In genomic region chr12:113329791-113330417, GRCh38 we compare ENCODE assay signal across 28 cellular contexts. TPM values are rescaled to one million over a fixed set of nuclear protein-coding genes. Genes with fewer than 3 reads are reported as not detected.
DNase-seq lines count a peak whose midpoint lies in the region; ATAC-seq and TF ChIP-seq lines count a peak whose summit lies in the region.
"Had no signal": no experiment of that assay in that cellular context is flagged by ENCODE, and none has a peak within 500 bp of the region (broad histone marks: within the 10 kb centered on the region; RNA-seq: fewer than 3 reads in every experiment).

No MANE protein-coding gene starts in this region.

- no peaks in the 10 kb centered on the region for H3K9me3 ChIP-seq in T-helper 17 cell (ENCODE audit: control insufficient read depth, low read length, poor library complexity, severe bottlenecking)
- H3K9me3 ChIP-seq in spleen: no peaks in the 10 kb centered on the region
- H3K9me3 ChIP-seq in testis: no peaks in the 10 kb centered on the region
- H3K9me3 ChIP-seq in transverse colon: no peaks in the 10 kb centered on the region
- H3K9me3 ChIP-seq: colonic mucosa, esophagus muscularis mucosa, heart right ventricle, right lobe of liver had no signal

- peak overlapping the region in 7 of 8 donors; percentile 8 to 71 (median 44) for H3K27ac ChIP-seq in spleen
- H3K27ac ChIP-seq in testis: no peak overlapping the region
- H3K27ac ChIP-seq in transverse colon: no peak overlapping the region
- H3K27ac ChIP-seq: colonic mucosa, foreskin keratinocyte, right lobe of liver, WERI-Rb-1 had no signal

- H3K36me3 ChIP-seq in spleen (peaks cover 0 to 82% (median 21%) of the 10 kb centered on the region in 6 donors), testis (ENCODE audit: low read depth, missing control alignments) (no peaks in the 10 kb centered on the region), transverse colon (no peaks in the 10 kb centered on the region)
- H3K36me3 ChIP-seq: colonic mucosa, WERI-Rb-1 had no signal

- TF ChIP-seq CTCF in spleen (IDR thresholded peaks at IDR 0.05 in 8 of 11, conservative IDR thresholded peaks at IDR 0.05 in 3 of 11): no peak
- TF ChIP-seq CTCF in testis (IDR thresholded peaks at IDR 0.05): no peak
- TF ChIP-seq CTCF in transverse colon (IDR thresholded peaks at IDR 0.05): no peak

- no peak for ATAC-seq in T-helper 17 cell
- ATAC-seq: effector memory CD8-positive, alpha-beta T cell; foreskin keratinocyte; right lobe of liver had no signal

- H3K4me3 ChIP-seq in spleen (no peak overlapping the region), testis (no peak overlapping the region), transverse colon (no peak overlapping the region)
- H3K4me3 ChIP-seq: colonic mucosa, esophagus muscularis mucosa, heart right ventricle, lung, right lobe of liver had no signal

- no peaks in the 10 kb centered on the region for H3K27me3 ChIP-seq in spleen (replicated peaks in 1 of 7)
- no peaks in the 10 kb centered on the region for H3K27me3 ChIP-seq in testis
- H3K27me3 ChIP-seq in transverse colon: no peaks in the 10 kb centered on the region
- H3K27me3 ChIP-seq: colonic mucosa, esophagus muscularis mucosa, foreskin keratinocyte, heart right ventricle, right lobe of liver had no signal

- CTCF ChIA-PET in activated naive CD4-positive, alpha-beta T cell treated with anti-CD3 and anti-CD28 coated beads for 36 hours (lab: Charles Lee): no interaction called here

- H3K4me3 Mint-ChIP-seq in activated naive CD4-positive, alpha-beta T cell treated with anti-CD3 and anti-CD28 coated beads for 36 hours: no peak overlapping the region
- no peak overlapping the region for H3K4me3 Mint-ChIP-seq in T-helper 17 cell
- H3K4me3 Mint-ChIP-seq in dendritic cell treated with granulocyte-macrophage colony-stimulating factor and Interleukin-4, amounts not matched to agents 40 ng/mL and 50 ng/mL, for 4 days: no peak overlapping the region
- H3K4me3 Mint-ChIP-seq: effector memory CD8-positive, alpha-beta T cell had no signal

- H3K36me3 Mint-ChIP-seq in activated naive CD4-positive, alpha-beta T cell treated with anti-CD3 and anti-CD28 coated beads for 36 hours (ENCODE audit: low read depth): peaks cover 40% of the 10 kb centered on the region
- H3K36me3 Mint-ChIP-seq in T-helper 17 cell (ENCODE audit: low read depth): peaks cover 15% of the 10 kb centered on the region
- H3K36me3 Mint-ChIP-seq in dendritic cell treated with granulocyte-macrophage colony-stimulating factor and Interleukin-4, amounts not matched to agents 40 ng/mL and 50 ng/mL, for 4 days (ENCODE audit: low read depth): peaks cover 100% of the 10 kb centered on the region

- WGBS in spleen, 5 donors: 93 to 100% (median 100%) methylated on average over 1 of the region's 1 CpG; no CpG with 5 or more reads in 1 of the 5 donors
- 95 to 100% methylated on average over 1 of the region's 1 CpG for WGBS in testis, 2 donors
- WGBS in transverse colon (ENCODE audit: low coverage in 1 of 2), 2 donors: 94% methylated on average over 1 of the region's 1 CpG; no CpG with 5 or more reads in 1 of the 2 donors

- no peak for TF ChIP-seq POLR2A in spleen (IDR thresholded peaks at IDR 0.05)
- TF ChIP-seq POLR2A in testis (IDR thresholded peaks at IDR 0.05): no peak
- TF ChIP-seq POLR2A in transverse colon (IDR thresholded peaks at IDR 0.05): no peak

- H3K27ac Mint-ChIP-seq in activated naive CD4-positive, alpha-beta T cell treated with anti-CD3 and anti-CD28 coated beads for 36 hours: peak overlapping the region; percentile 52
- H3K27ac Mint-ChIP-seq in T-helper 17 cell: peak overlapping the region; percentile 83
- H3K27ac Mint-ChIP-seq in dendritic cell treated with granulocyte-macrophage colony-stimulating factor and Interleukin-4, amounts not matched to agents 40 ng/mL and 50 ng/mL, for 4 days: peak overlapping the region; percentile 9

- H3K4me1 ChIP-seq in spleen: peaks cover 17 to 97% (median 59%) of the 10 kb centered on the region in 6 donors
- peaks cover 22% of the 10 kb centered on the region for H3K4me1 ChIP-seq in testis
- H3K4me1 ChIP-seq in transverse colon: peaks cover 0 to 17% (median 14%) of the 10 kb centered on the region in 4 donors
- H3K4me1 ChIP-seq: colonic mucosa, foreskin keratinocyte had no signal

- in situ Hi-C loops in transverse colon (cut with MboI; ENCODE audit: low pct_ligation_motif_present in 1 of 4, low pct_unique_long_range_greater_than_20kb in 1 of 4, low sequenced_read_pairs in 3 of 4): loop anchor here in 1 of 4 donors (25.0 kb wide), 1 partner anchor 143 kb away; the partner anchor contains the start of genes DDX54 and RITA1

- intact Hi-C loops in activated naive CD4-positive, alpha-beta T cell treated with anti-CD3 and anti-CD28 coated beads for 36 hours (cut with micrococcal nuclease): loop anchor here (5.0 kb wide), 2 partner anchors 92 to 632 kb away; partner anchors contain the start of gene SDSL
- intact Hi-C loops in dendritic cell treated with granulocyte-macrophage colony-stimulating factor and Interleukin-4, amounts not matched to agents 40 ng/mL and 50 ng/mL, for 4 days (cut with micrococcal nuclease): no loop called here
- intact Hi-C loops in spleen (cut with DNase I; ENCODE audit: low total_unique reads) (loop anchor here (10.0 kb wide), 1 partner anchor 95 kb away; the partner anchor contains the start of gene SDSL), testis (cut with DNase I; ENCODE audit: low total_unique reads) (no loop called here), transverse colon (cut with DNase I; ENCODE audit: low total_unique reads) (no loop called here)

- TF ChIP-seq EP300 in transverse colon (IDR thresholded peaks at IDR 0.05; ENCODE audit: low read depth): no peak

- H3K9me3 Mint-ChIP-seq in activated naive CD4-positive, alpha-beta T cell treated with anti-CD3 and anti-CD28 coated beads for 36 hours: no peaks in the 10 kb centered on the region
- no peaks in the 10 kb centered on the region for H3K9me3 Mint-ChIP-seq in dendritic cell treated with granulocyte-macrophage colony-stimulating factor and Interleukin-4, amounts not matched to agents 40 ng/mL and 50 ng/mL, for 4 days
- H3K9me3 Mint-ChIP-seq: effector memory CD8-positive, alpha-beta T cell had no signal

- H3K27me3 Mint-ChIP-seq in activated naive CD4-positive, alpha-beta T cell treated with anti-CD3 and anti-CD28 coated beads for 36 hours (ENCODE audit: low read depth): no peaks in the 10 kb centered on the region
- H3K27me3 Mint-ChIP-seq in T-helper 17 cell: no peaks in the 10 kb centered on the region
- H3K27me3 Mint-ChIP-seq in dendritic cell treated with granulocyte-macrophage colony-stimulating factor and Interleukin-4, amounts not matched to agents 40 ng/mL and 50 ng/mL, for 4 days: no peaks in the 10 kb centered on the region
- H3K27me3 Mint-ChIP-seq: effector memory CD8-positive, alpha-beta T cell had no signal

- H3K4me1 Mint-ChIP-seq in activated naive CD4-positive, alpha-beta T cell treated with anti-CD3 and anti-CD28 coated beads for 36 hours (ENCODE audit: low read depth): peaks cover 53% of the 10 kb centered on the region
- H3K4me1 Mint-ChIP-seq in T-helper 17 cell: peaks cover 28% of the 10 kb centered on the region
- H3K4me1 Mint-ChIP-seq in dendritic cell treated with granulocyte-macrophage colony-stimulating factor and Interleukin-4, amounts not matched to agents 40 ng/mL and 50 ng/mL, for 4 days (ENCODE audit: low read depth): peaks cover 65% of the 10 kb centered on the region

- DNase-seq in activated naive CD4-positive, alpha-beta T cell treated with anti-CD3 and anti-CD28 coated beads for 36 hours: no peak
- DNase-seq in activated naive CD4-positive, alpha-beta T cell (lab: John Stamatoyannopoulos, UW): no peak
- DNase-seq in T-helper 17 cell: no peak
- DNase-seq in spleen: no peak
- DNase-seq in HPDE6-E6E7 (ENCODE audit: extremely low spot score): no peak
- DNase-seq in testis: no peak
- no peak for DNase-seq in transverse colon
- DNase-seq: activated CD4-positive, alpha-beta T cell treated with anti-CD3 and anti-CD28 coated beads for 48 hours; AML-193; colonic mucosa; DMS79; effector memory CD8-positive, alpha-beta T cell; foreskin keratinocyte; GDM1; H7; heart right ventricle; kidney glomerular epithelial cell; NCI-H1092 treated with DMSO at 0.1 percent for 48 hours; NCI-H1930; NCI-H526 treated with DMSO at 0.1 percent for 48 hours; right lobe of liver; Right ventricle myocardium superior; stimulated activated naive CD4-positive, alpha-beta T cell; T-helper 9 cell; WERI-Rb-1 had no signal

RNA-seq across cellular contexts. Expression of gene SLC8B1, which starts 5.0 kb away (rescaled TPM):
- 10 to 100 TPM; 20.2 to 20.4 TPM for total RNA-seq in activated naive CD4-positive, alpha-beta T cell treated with anti-CD3 and anti-CD28 coated beads for 36 hours
- total RNA-seq in T-helper 17 cell: 10 to 100 TPM; 58.6 to 66.0 TPM
- 100 to 1,000 TPM in 2 of 7 donors, 10 to 100 TPM in 5; 54.7 to 126 (median 84.4) TPM for total RNA-seq in spleen
- 10 to 100 TPM; 15.0 to 47.1 (median 32.5) TPM for polyA plus RNA-seq in spleen
- 10 to 100 TPM; 78.0 to 88.3 TPM for total RNA-seq in testis
- polyA plus RNA-seq in testis (ENCODE audit: insufficient read depth, low read depth, low replicate concordance): 41.2 TPM
- total RNA-seq in transverse colon: 100 to 1,000 TPM in 2 of 4 donors, 10 to 100 TPM in 2; 76.5 to 256 (median 95.5) TPM

RNA-seq across cellular contexts. Expression of gene PLBD2, which starts 28.5 kb away (rescaled TPM):
- 10 to 100 TPM; 13.9 to 14.1 TPM for total RNA-seq in activated naive CD4-positive, alpha-beta T cell treated with anti-CD3 and anti-CD28 coated beads for 36 hours
- 10 to 100 TPM; 14.0 to 19.0 TPM for total RNA-seq in T-helper 17 cell
- 10 to 100 TPM; 27.9 to 38.8 (median 30.6) TPM for total RNA-seq in spleen
- 1 to 10 TPM; 4.2 to 9.0 (median 4.3) TPM for polyA plus RNA-seq in spleen
- 100 to 1,000 TPM; 120 to 126 TPM for total RNA-seq in testis
- 110 TPM for polyA plus RNA-seq in testis (ENCODE audit: insufficient read depth, low read depth, low replicate concordance)
- 10 to 100 TPM; 12.3 to 27.5 (median 19.0) TPM for total RNA-seq in transverse colon

Comparison
In these comparisons a context has a peak if more than half of its experiments do, and no peak if none do; other contexts are left out.
1. H3K27ac Mint-ChIP-seq: peak in every context shown above with its lines; median percentile 83 in T-helper 17 cell; 52 in activated naive CD4-positive, alpha-beta T cell treated with anti-CD3 and anti-CD28 coated beads for 36 hours; 9 in dendritic cell treated with granulocyte-macrophage colony-stimulating factor and Interleukin-4, amounts not matched to agents 40 ng/mL and 50 ng/mL, for 4 days.
2. H3K27ac ChIP-seq: peak in spleen (7 of 8); none in testis (0 of 2) and transverse colon (0 of 4).
3. intact Hi-C loops: an anchor here in activated naive CD4-positive, alpha-beta T cell treated with anti-CD3 and anti-CD28 coated beads for 36 hours (5.0 kb wide) and spleen (10.0 kb wide); none called in dendritic cell treated with granulocyte-macrophage colony-stimulating factor and Interleukin-4, amounts not matched to agents 40 ng/mL and 50 ng/mL, for 4 days, testis and transverse colon.